Comparison of ENCODE assay signal across 1 cellular context in the genomic region with DNA sequence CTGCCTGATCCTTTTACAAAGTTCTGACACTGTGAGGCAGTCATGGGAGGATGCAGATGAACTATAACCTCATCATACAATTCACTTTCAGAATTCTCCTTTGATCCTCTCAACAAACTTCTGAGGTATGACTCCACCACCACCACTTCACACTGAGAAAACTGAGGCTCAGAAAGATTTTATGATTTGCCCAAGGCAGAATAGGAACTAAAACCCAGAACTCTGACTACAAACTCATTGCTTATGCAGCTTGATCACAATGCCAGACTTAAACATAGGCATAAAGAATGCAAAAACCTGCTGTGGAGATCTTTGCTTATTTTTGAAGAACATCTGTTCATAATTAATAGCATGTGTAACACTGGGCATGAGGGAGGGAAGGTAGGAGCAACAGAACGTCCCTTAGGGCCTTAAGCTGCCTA.
TF ChIP-seq lines count a peak whose summit lies in the region.

No MANE protein-coding gene starts in this region.

TF ChIP-seq in GM12878, 131 proteins besides CTCF, POLR2A, EP300 and RAD21 (continued from another document and continues in another):
- TF ChIP-seq, protein P1, sequence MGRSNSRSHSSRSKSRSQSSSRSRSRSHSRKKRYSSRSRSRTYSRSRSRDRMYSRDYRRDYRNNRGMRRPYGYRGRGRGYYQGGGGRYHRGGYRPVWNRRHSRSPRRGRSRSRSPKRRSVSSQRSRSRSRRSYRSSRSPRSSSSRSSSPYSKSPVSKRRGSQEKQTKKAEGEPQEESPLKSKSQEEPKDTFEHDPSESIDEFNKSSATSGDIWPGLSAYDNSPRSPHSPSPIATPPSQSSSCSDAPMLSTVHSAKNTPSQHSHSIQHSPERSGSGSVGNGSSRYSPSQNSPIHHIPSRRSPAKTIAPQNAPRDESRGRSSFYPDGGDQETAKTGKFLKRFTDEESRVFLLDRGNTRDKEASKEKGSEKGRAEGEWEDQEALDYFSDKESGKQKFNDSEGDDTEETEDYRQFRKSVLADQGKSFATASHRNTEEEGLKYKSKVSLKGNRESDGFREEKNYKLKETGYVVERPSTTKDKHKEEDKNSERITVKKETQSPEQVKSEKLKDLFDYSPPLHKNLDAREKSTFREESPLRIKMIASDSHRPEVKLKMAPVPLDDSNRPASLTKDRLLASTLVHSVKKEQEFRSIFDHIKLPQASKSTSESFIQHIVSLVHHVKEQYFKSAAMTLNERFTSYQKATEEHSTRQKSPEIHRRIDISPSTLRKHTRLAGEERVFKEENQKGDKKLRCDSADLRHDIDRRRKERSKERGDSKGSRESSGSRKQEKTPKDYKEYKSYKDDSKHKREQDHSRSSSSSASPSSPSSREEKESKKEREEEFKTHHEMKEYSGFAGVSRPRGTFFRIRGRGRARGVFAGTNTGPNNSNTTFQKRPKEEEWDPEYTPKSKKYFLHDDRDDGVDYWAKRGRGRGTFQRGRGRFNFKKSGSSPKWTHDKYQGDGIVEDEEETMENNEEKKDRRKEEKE (IDR thresholded peaks at IDR 0.05), result no peak
- TF ChIP-seq, protein P2, sequence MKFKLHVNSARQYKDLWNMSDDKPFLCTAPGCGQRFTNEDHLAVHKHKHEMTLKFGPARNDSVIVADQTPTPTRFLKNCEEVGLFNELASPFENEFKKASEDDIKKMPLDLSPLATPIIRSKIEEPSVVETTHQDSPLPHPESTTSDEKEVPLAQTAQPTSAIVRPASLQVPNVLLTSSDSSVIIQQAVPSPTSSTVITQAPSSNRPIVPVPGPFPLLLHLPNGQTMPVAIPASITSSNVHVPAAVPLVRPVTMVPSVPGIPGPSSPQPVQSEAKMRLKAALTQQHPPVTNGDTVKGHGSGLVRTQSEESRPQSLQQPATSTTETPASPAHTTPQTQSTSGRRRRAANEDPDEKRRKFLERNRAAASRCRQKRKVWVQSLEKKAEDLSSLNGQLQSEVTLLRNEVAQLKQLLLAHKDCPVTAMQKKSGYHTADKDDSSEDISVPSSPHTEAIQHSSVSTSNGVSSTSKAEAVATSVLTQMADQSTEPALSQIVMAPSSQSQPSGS (IDR thresholded peaks at IDR 0.05; ENCODE audit: low read length), result no peak
- TF ChIP-seq HDAC6 (IDR thresholded peaks at IDR 0.05; ENCODE audit: unreplicated experiment) (no peak), CBFB (IDR thresholded peaks at IDR 0.05; ENCODE audit: low read depth) (no peak), ZBED1 (IDR thresholded peaks at IDR 0.05; ENCODE audit: borderline replicate concordance) (no peak), BMI1 (IDR thresholded peaks at IDR 0.05; ENCODE audit: borderline replicate concordance) (no peak), IRF4 (IDR thresholded peaks at IDR 0.05; ENCODE audit: low read depth, low read length) (no peak), JUNB (IDR thresholded peaks at IDR 0.05) (peak; percentile 15; the same call in 1 of the 2 replicates), PAX5 (IDR thresholded peaks at IDR 0.05; ENCODE audit: borderline replicate concordance, low read depth, low read length) (no peak), RFX5 (IDR thresholded peaks at IDR 0.05; ENCODE audit: low read depth, low read length) (no peak), CBX5 (IDR thresholded peaks at IDR 0.05; ENCODE audit: low read depth) (no peak), TCF12 (IDR thresholded peaks at IDR 0.05; ENCODE audit: low read depth, low read length) (no peak), GATAD2B (conservative IDR thresholded peaks at IDR 0.05; ENCODE audit: low read depth) (no peak), EGR1 (IDR thresholded peaks at IDR 0.05; ENCODE audit: borderline replicate concordance in 1 of 2, low read depth in 2 of 2, low read length in 2 of 2) (no peak), BCL11A (IDR thresholded peaks at IDR 0.05; ENCODE audit: low read depth, low read length) (no peak), NR2F1 (conservative IDR thresholded peaks at IDR 0.05) (peak; percentile 74), SMC3 (IDR thresholded peaks at IDR 0.05; ENCODE audit: borderline replicate concordance, low read length) (no peak), ZSCAN29 (IDR thresholded peaks at IDR 0.05) (no peak), CHD1 (IDR thresholded peaks at IDR 0.05; ENCODE audit: low read depth, low read length) (no peak), STAT1 (conservative IDR thresholded peaks at IDR 0.05) (no peak), KDM1A (IDR thresholded peaks at IDR 0.05; ENCODE audit: borderline replicate concordance) (no peak), ZNF207 (IDR thresholded peaks at IDR 0.05; ENCODE audit: borderline replicate concordance) (no peak), RCOR1 (conservative IDR thresholded peaks at IDR 0.05; ENCODE audit: low read depth, low read length) (no peak), NR2C1 (IDR thresholded peaks at IDR 0.05) (peak; percentile 66), PML (IDR thresholded peaks at IDR 0.05; ENCODE audit: low read length) (no peak), FOXK2 (IDR thresholded peaks at IDR 0.05) (no peak)
- TF ChIP-seq, protein P3, sequence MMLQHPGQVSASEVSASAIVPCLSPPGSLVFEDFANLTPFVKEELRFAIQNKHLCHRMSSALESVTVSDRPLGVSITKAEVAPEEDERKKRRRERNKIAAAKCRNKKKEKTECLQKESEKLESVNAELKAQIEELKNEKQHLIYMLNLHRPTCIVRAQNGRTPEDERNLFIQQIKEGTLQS (IDR thresholded peaks at IDR 0.05; ENCODE audit: borderline replicate concordance, extremely low read depth, low read depth, low read length), result no peak
- TF ChIP-seq, protein P4, sequence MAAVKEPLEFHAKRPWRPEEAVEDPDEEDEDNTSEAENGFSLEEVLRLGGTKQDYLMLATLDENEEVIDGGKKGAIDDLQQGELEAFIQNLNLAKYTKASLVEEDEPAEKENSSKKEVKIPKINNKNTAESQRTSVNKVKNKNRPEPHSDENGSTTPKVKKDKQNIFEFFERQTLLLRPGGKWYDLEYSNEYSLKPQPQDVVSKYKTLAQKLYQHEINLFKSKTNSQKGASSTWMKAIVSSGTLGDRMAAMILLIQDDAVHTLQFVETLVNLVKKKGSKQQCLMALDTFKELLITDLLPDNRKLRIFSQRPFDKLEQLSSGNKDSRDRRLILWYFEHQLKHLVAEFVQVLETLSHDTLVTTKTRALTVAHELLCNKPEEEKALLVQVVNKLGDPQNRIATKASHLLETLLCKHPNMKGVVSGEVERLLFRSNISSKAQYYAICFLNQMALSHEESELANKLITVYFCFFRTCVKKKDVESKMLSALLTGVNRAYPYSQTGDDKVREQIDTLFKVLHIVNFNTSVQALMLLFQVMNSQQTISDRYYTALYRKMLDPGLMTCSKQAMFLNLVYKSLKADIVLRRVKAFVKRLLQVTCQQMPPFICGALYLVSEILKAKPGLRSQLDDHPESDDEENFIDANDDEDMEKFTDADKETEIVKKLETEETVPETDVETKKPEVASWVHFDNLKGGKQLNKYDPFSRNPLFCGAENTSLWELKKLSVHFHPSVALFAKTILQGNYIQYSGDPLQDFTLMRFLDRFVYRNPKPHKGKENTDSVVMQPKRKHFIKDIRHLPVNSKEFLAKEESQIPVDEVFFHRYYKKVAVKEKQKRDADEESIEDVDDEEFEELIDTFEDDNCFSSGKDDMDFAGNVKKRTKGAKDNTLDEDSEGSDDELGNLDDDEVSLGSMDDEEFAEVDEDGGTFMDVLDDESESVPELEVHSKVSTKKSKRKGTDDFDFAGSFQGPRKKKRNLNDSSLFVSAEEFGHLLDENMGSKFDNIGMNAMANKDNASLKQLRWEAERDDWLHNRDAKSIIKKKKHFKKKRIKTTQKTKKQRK (IDR thresholded peaks at IDR 0.05; ENCODE audit: low read depth, low read length), result no peak
- TF ChIP-seq, protein P5, sequence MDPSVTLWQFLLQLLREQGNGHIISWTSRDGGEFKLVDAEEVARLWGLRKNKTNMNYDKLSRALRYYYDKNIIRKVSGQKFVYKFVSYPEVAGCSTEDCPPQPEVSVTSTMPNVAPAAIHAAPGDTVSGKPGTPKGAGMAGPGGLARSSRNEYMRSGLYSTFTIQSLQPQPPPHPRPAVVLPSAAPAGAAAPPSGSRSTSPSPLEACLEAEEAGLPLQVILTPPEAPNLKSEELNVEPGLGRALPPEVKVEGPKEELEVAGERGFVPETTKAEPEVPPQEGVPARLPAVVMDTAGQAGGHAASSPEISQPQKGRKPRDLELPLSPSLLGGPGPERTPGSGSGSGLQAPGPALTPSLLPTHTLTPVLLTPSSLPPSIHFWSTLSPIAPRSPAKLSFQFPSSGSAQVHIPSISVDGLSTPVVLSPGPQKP (IDR thresholded peaks at IDR 0.05; ENCODE audit: low read depth, low read length), result no peak
- TF ChIP-seq, protein P6, sequence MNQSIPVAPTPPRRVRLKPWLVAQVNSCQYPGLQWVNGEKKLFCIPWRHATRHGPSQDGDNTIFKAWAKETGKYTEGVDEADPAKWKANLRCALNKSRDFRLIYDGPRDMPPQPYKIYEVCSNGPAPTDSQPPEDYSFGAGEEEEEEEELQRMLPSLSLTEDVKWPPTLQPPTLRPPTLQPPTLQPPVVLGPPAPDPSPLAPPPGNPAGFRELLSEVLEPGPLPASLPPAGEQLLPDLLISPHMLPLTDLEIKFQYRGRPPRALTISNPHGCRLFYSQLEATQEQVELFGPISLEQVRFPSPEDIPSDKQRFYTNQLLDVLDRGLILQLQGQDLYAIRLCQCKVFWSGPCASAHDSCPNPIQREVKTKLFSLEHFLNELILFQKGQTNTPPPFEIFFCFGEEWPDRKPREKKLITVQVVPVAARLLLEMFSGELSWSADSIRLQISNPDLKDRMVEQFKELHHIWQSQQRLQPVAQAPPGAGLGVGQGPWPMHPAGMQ (IDR thresholded peaks at IDR 0.05; ENCODE audit: borderline replicate concordance), result no peak
- TF ChIP-seq, protein P7, sequence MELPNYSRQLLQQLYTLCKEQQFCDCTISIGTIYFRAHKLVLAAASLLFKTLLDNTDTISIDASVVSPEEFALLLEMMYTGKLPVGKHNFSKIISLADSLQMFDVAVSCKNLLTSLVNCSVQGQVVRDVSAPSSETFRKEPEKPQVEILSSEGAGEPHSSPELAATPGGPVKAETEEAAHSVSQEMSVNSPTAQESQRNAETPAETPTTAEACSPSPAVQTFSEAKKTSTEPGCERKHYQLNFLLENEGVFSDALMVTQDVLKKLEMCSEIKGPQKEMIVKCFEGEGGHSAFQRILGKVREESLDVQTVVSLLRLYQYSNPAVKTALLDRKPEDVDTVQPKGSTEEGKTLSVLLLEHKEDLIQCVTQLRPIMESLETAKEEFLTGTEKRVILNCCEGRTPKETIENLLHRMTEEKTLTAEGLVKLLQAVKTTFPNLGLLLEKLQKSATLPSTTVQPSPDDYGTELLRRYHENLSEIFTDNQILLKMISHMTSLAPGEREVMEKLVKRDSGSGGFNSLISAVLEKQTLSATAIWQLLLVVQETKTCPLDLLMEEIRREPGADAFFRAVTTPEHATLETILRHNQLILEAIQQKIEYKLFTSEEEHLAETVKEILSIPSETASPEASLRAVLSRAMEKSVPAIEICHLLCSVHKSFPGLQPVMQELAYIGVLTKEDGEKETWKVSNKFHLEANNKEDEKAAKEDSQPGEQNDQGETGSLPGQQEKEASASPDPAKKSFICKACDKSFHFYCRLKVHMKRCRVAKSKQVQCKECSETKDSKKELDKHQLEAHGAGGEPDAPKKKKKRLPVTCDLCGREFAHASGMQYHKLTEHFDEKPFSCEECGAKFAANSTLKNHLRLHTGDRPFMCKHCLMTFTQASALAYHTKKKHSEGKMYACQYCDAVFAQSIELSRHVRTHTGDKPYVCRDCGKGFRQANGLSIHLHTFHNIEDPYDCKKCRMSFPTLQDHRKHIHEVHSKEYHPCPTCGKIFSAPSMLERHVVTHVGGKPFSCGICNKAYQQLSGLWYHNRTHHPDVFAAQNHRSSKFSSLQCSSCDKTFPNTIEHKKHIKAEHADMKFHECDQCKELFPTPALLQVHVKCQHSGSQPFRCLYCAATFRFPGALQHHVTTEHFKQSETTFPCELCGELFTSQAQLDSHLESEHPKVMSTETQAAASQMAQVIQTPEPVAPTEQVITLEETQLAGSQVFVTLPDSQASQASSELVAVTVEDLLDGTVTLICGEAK (IDR thresholded peaks at IDR 0.05; ENCODE audit: borderline replicate concordance), result no peak
- TF ChIP-seq, protein P8, sequence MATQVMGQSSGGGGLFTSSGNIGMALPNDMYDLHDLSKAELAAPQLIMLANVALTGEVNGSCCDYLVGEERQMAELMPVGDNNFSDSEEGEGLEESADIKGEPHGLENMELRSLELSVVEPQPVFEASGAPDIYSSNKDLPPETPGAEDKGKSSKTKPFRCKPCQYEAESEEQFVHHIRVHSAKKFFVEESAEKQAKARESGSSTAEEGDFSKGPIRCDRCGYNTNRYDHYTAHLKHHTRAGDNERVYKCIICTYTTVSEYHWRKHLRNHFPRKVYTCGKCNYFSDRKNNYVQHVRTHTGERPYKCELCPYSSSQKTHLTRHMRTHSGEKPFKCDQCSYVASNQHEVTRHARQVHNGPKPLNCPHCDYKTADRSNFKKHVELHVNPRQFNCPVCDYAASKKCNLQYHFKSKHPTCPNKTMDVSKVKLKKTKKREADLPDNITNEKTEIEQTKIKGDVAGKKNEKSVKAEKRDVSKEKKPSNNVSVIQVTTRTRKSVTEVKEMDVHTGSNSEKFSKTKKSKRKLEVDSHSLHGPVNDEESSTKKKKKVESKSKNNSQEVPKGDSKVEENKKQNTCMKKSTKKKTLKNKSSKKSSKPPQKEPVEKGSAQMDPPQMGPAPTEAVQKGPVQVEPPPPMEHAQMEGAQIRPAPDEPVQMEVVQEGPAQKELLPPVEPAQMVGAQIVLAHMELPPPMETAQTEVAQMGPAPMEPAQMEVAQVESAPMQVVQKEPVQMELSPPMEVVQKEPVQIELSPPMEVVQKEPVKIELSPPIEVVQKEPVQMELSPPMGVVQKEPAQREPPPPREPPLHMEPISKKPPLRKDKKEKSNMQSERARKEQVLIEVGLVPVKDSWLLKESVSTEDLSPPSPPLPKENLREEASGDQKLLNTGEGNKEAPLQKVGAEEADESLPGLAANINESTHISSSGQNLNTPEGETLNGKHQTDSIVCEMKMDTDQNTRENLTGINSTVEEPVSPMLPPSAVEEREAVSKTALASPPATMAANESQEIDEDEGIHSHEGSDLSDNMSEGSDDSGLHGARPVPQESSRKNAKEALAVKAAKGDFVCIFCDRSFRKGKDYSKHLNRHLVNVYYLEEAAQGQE (IDR thresholded peaks at IDR 0.05; ENCODE audit: low read depth, low read length), result no peak
- TF ChIP-seq, protein P9, sequence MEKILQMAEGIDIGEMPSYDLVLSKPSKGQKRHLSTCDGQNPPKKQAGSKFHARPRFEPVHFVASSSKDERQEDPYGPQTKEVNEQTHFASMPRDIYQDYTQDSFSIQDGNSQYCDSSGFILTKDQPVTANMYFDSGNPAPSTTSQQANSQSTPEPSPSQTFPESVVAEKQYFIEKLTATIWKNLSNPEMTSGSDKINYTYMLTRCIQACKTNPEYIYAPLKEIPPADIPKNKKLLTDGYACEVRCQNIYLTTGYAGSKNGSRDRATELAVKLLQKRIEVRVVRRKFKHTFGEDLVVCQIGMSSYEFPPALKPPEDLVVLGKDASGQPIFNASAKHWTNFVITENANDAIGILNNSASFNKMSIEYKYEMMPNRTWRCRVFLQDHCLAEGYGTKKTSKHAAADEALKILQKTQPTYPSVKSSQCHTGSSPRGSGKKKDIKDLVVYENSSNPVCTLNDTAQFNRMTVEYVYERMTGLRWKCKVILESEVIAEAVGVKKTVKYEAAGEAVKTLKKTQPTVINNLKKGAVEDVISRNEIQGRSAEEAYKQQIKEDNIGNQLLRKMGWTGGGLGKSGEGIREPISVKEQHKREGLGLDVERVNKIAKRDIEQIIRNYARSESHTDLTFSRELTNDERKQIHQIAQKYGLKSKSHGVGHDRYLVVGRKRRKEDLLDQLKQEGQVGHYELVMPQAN (conservative IDR thresholded peaks at IDR 0.05), result no peak
- TF ChIP-seq, protein P10, sequence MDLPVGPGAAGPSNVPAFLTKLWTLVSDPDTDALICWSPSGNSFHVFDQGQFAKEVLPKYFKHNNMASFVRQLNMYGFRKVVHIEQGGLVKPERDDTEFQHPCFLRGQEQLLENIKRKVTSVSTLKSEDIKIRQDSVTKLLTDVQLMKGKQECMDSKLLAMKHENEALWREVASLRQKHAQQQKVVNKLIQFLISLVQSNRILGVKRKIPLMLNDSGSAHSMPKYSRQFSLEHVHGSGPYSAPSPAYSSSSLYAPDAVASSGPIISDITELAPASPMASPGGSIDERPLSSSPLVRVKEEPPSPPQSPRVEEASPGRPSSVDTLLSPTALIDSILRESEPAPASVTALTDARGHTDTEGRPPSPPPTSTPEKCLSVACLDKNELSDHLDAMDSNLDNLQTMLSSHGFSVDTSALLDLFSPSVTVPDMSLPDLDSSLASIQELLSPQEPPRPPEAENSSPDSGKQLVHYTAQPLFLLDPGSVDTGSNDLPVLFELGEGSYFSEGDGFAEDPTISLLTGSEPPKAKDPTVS (IDR thresholded peaks at IDR 0.05; ENCODE audit: low read depth, low read length), result no peak
